Comparison of ENCODE assay signal across 8 cellular contexts in genomic region chr9:28775-29174, GRCh38. TPM values are rescaled to one million over a fixed set of nuclear protein-coding genes. Genes with fewer than 3 reads are reported as not detected.
DNase-seq lines count a peak whose midpoint lies in the region; TF ChIP-seq lines count a peak whose summit lies in the region.
"Not testable (repeated sequence)": the region's sequence is repeated elsewhere in the genome, so short reads cannot be mapped to it uniquely, and the experiment has no call there.

No MANE protein-coding gene starts in this region.

- not testable (repeated sequence) for H3K79me2 ChIP-seq in SU-DHL-6 (ENCODE audit: insufficient read depth, low read length)

- not testable (repeated sequence) for DNase-seq in Jurkat, Clone E6-1 (ENCODE audit: low read depth, low spot score); cardiac fibroblast (ENCODE audit: low read depth in 2 of 2); fibroblast of villous mesenchyme (ENCODE audit: low read depth); retinal pigment epithelial cell (ENCODE audit: low read depth); vagina (ENCODE audit: extremely low spot score in 2 of 2)

- not testable (repeated sequence) for H3K4me1 ChIP-seq in ES-I3 (ENCODE audit: insufficient read depth, low read length); liver (ENCODE audit: control insufficient read depth in 4 of 4, insufficient read depth in 4 of 4, low read length in 3 of 4); vagina

- H3K27me3 ChIP-seq in SU-DHL-6 (ENCODE audit: low read length); liver (ENCODE audit: control insufficient read depth in 4 of 4, insufficient read depth in 4 of 4, low read length in 3 of 4); vagina: not testable (repeated sequence)

- not testable (repeated sequence) for H3K9me3 ChIP-seq in ES-I3 (ENCODE audit: control insufficient read depth, insufficient read depth, low read length); SU-DHL-6 (ENCODE audit: insufficient read depth, low read length); liver (ENCODE audit: control insufficient read depth in 4 of 4, low read length in 3 of 4); vagina

- peak overlapping the region; percentile 39 for H3K4me3 ChIP-seq in Jurkat, Clone E6-1 (ENCODE audit: low read length)
- not testable (repeated sequence) for H3K4me3 ChIP-seq in SU-DHL-6 (ENCODE audit: insufficient read depth, low read length, poor library complexity, severe bottlenecking)
- peak overlapping the region; percentile 44 to 46 for H3K4me3 ChIP-seq in cardiac fibroblast (replicated peaks in 1 of 2; ENCODE audit: low read depth in 2 of 2, low read length in 2 of 2)
- H3K4me3 ChIP-seq in fibroblast of villous mesenchyme (ENCODE audit: low read depth, low read length) = peak overlapping the region; percentile 60
- peak overlapping the region in 2 of 3 donors; percentile 38 to 47 for H3K4me3 ChIP-seq in liver (ENCODE audit: low read depth in 1 of 3, low read length in 3 of 3)
- H3K4me3 ChIP-seq in retinal pigment epithelial cell (ENCODE audit: low read length) = peak overlapping the region; percentile 35
- H3K4me3 ChIP-seq in vagina = peak overlapping the region; percentile 39 to 47

- not testable (repeated sequence) for H3K36me3 ChIP-seq in ES-I3 (ENCODE audit: insufficient read depth, low read length); SU-DHL-6 (ENCODE audit: low read length); liver (ENCODE audit: control insufficient read depth in 4 of 4, insufficient read depth in 3 of 4, low read depth in 1 of 4, low read length in 3 of 4); vagina

- not testable (repeated sequence) for H4K20me1 ChIP-seq in SU-DHL-6 (ENCODE audit: low read depth, low read length)

- TF ChIP-seq CTCF in SU-DHL-6 (IDR thresholded peaks at IDR 0.05; ENCODE audit: insufficient read depth, low read length, poor library complexity, severe bottlenecking); cardiac fibroblast (IDR thresholded peaks at IDR 0.05; ENCODE audit: low read depth, low read length); fibroblast of villous mesenchyme (IDR thresholded peaks at IDR 0.05; ENCODE audit: insufficient read depth, low read depth, low read length); liver (IDR thresholded peaks at IDR 0.05; ENCODE audit: low read depth, low read length, missing input control); retinal pigment epithelial cell (conservative IDR thresholded peaks at IDR 0.05; ENCODE audit: low read depth, low read length); vagina (IDR thresholded peaks at IDR 0.05): not testable (repeated sequence)

- not testable (repeated sequence) for H3K4me2 ChIP-seq in SU-DHL-6 (ENCODE audit: low read depth, low read length, poor library complexity, severe bottlenecking)

- 0% methylated on average over 13 of the region's 30 CpGs for WGBS in liver

- intact Hi-C loops in vagina (cut with DNase I) = not testable (repeated sequence)

- H3F3A ChIP-seq in SU-DHL-6 (ENCODE audit: insufficient read depth) = not testable (repeated sequence)

- not testable (repeated sequence) for TF ChIP-seq POLR2A in vagina (IDR thresholded peaks at IDR 0.05)

- not testable (repeated sequence) for TF ChIP-seq RAD21 in liver (IDR thresholded peaks at IDR 0.05)

- H2AFZ ChIP-seq in SU-DHL-6 (ENCODE audit: low read depth, low read length, severe bottlenecking) = not testable (repeated sequence)

- not testable (repeated sequence) for H3K9me2 ChIP-seq in SU-DHL-6 (replicated peaks; ENCODE audit: insufficient read depth, low read length)

- H3K9ac ChIP-seq in ES-I3 (ENCODE audit: low read depth, low read length) (peak overlapping the region; percentile 48; the same call in 1 of the 2 replicates), SU-DHL-6 (ENCODE audit: low read length) (0 out of 2 replicates have a peak overlapping the region, but pooled peaks have one; percentile 16)
- not testable (repeated sequence) for H3K9ac ChIP-seq in liver (ENCODE audit: low read depth in 1 of 2, low read length in 2 of 2)

- not testable (repeated sequence) for H3K27ac ChIP-seq in SU-DHL-6 (ENCODE audit: low read depth, low read length); liver (ENCODE audit: low read depth in 1 of 2, low read length in 2 of 2); vagina

RNA-seq across cellular contexts. Expression of gene WASHC1, which starts 0.5 kb away (rescaled TPM):
- 13.2 TPM for polyA plus RNA-seq in Jurkat, Clone E6-1 (2012; ENCODE audit: insufficient read depth, insufficient read length)
- total RNA-seq in fibroblast of villous mesenchyme = 3.0 and 5.8 TPM in 2 replicates
- total RNA-seq in liver = 1 to 10 TPM; 1.7 to 4.6 TPM
- 1 to 10 TPM; 3.1 to 3.8 TPM for polyA plus RNA-seq in liver
- 7.6 TPM for total RNA-seq in vagina
